In the genomic region with DNA sequence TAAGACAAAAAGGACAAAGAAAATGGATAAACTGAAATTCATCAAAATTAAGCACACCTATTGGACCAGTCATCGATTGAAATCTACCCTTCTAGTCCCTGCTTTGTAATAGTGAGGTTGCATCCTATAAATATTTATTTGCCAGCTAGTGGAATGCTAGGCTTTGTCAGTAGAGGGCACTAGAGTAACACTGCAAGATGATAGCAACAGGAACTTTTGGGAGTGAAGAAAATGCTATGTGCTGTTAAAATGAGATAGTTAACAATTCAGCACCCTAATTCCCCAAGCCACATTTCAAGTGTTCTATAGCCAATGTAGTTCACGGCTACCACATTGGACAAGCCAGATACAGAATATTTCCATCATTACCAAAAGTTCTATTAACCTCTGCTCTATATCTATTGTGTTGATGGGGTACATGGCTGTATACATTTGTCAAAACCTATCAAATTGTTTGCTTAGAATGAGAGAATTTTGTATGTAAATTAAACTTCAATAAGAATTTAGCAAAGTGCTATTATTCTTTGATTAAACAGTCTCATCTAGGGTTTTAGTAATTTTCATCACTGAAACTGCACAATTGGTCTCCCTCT, we compare ENCODE assay signal across 8 cellular contexts.
DNase-seq lines count a peak whose midpoint lies in the region; ATAC-seq, FAIRE-seq and TF ChIP-seq lines count a peak whose summit lies in the region.

No MANE protein-coding gene starts in this region.

- H3K27ac Mint-ChIP-seq in MCF 10A (ENCODE audit: low read depth, unreplicated experiment) = no peak overlapping the region

- DNase-seq in NCI-H2081 (lab: John Stamatoyannopoulos, UW) (peak; percentile 54 to 62), NCI-H2081 treated with DMSO at 0.1 percent for 48 hours (lab: John Stamatoyannopoulos, UW) (no peak), GM19239 (ENCODE audit: insufficient read length, low spot score) (peak; percentile 40), NCI-H82 (lab: John Stamatoyannopoulos, UW) (peak; percentile 73), MCF 10A (ENCODE audit: unreplicated experiment) (peak; percentile 72), kidney tubule cell (ENCODE audit: low spot score) (peak; percentile 69), upper lobe of right lung (no peak)

- H3K9me3 ChIP-seq in upper lobe of right lung = no peaks in the 10 kb centered on the region

- H3K27me3 Mint-ChIP-seq in MCF 10A (ENCODE audit: insufficient read depth, unreplicated experiment) = no peaks in the 10 kb centered on the region

- POLR2A ChIA-PET in MCF 10A (lab: Yijun Ruan, JAX) = interaction anchor here (0.5 kb wide), 2 partner anchors 232 to 1160 kb away, joined by 3 to 4 read pairs; no protein-coding TSS in a partner anchor

- no peaks in the 10 kb centered on the region for H3K36me3 Mint-ChIP-seq in MCF 10A (ENCODE audit: insufficient read depth, unreplicated experiment)

- no peaks in the 10 kb centered on the region for H3K9me3 Mint-ChIP-seq in MCF 10A (ENCODE audit: unreplicated experiment)

- H3K36me3 ChIP-seq in upper lobe of right lung = no peaks in the 10 kb centered on the region

- BruUV-seq in MCF 10A (replicated peaks; lab: Mats Ljungman, UMichigan) = no TSS peak

- H3K4me1 Mint-ChIP-seq in MCF 10A (ENCODE audit: insufficient read depth, unreplicated experiment) = no peaks in the 10 kb centered on the region

- no peak overlapping the region for H3K4me3 ChIP-seq in upper lobe of right lung

- no peaks in the 10 kb centered on the region for H3K4me1 ChIP-seq in upper lobe of right lung

- ATAC-seq in HG03139 (IDR thresholded peaks at IDR 0.05; ENCODE audit: unreplicated experiment) (peak; percentile 87), upper lobe of right lung (peak; percentile 87)

- no peak overlapping the region for H3K27ac ChIP-seq in upper lobe of right lung

- TF ChIP-seq CTCF in MCF 10A (IDR thresholded peaks at IDR 0.05; ENCODE audit: unreplicated experiment) (peak; percentile 95), upper lobe of right lung (IDR thresholded peaks at IDR 0.05) (peak; percentile 90)

- H3K27me3 ChIP-seq in upper lobe of right lung = peaks cover 17% of the 10 kb centered on the region

- FAIRE-seq in GM19239 (lab: Jason Lieb, UNC) = peak; percentile 90

- CTCF ChIA-PET in MCF 10A (lab: Yijun Ruan, JAX) = interaction anchor here (0.5 to 3.0 kb wide), 40 partner anchors 10 to 1035 kb away, joined by 3 to 68 read pairs (median 4); partner anchors contain the start of gene TMEM168

- no peak overlapping the region for H3K4me3 Mint-ChIP-seq in MCF 10A (ENCODE audit: unreplicated experiment)

- intact Hi-C loops in MCF 10A (cut with micrococcal nuclease) = loop anchor here (1.0 to 10.0 kb wide), 7 partner anchors 319 to 1164 kb away; no protein-coding TSS in a partner anchor
- intact Hi-C loops in upper lobe of right lung (cut with DNase I) = no loop called here

Comparison
In these comparisons a context has a peak if more than half of its experiments do, and no peak if none do; other contexts are left out.
1. DNase-seq: peak in NCI-H2081 (2 of 2), GM19239 (single experiment), NCI-H82 (single experiment), MCF 10A (single experiment) and kidney tubule cell (single experiment); none in NCI-H2081 treated with DMSO at 0.1 percent for 48 hours (single experiment) and upper lobe of right lung (single experiment).